In genomic region chr16:83676056-83676455, GRCh38 we compare ENCODE assay signal across 15 cellular contexts.
A peak's percentile ranks its signal among the peaks of the same experiment; 100 is the strongest.
DNase-seq lines count a peak whose midpoint lies in the region; ATAC-seq and TF ChIP-seq lines count a peak whose summit lies in the region.
"Had no signal": no experiment of that assay in that cellular context is flagged by ENCODE, and none has a peak within 500 bp of the region (broad histone marks: within the 10 kb centered on the region; RNA-seq: fewer than 3 reads in every experiment).

No MANE protein-coding gene starts in this region.

- no peak for TF ChIP-seq CTCF in brain (conservative IDR thresholded peaks at IDR 0.05)
- no peak for TF ChIP-seq CTCF in glutamatergic neuron (IDR thresholded peaks at IDR 0.05; ENCODE audit: partially characterized antibody, unreplicated experiment)
- TF ChIP-seq CTCF in HFFc6 (IDR thresholded peaks at IDR 0.05), result no peak

- H3K4me1 Mint-ChIP-seq in brain (peaks cover 38% of the 10 kb centered on the region), glutamatergic neuron (ENCODE audit: low read depth, unreplicated experiment) (peaks cover 18% of the 10 kb centered on the region), HFFc6 (ENCODE audit: low read depth) (no peaks in the 10 kb centered on the region)
- H3K4me1 Mint-ChIP-seq: B cell had no signal

- peak; percentile 16 for DNase-seq in Ammon's horn (ENCODE audit: low spot score)
- DNase-seq in NCI-H524 treated with DMSO at 0.1 percent for 48 hours (lab: John Stamatoyannopoulos, UW), result peak; percentile 4
- DNase-seq in glutamatergic neuron, result peak; percentile 27
- DNase-seq in midbrain (lab: John Stamatoyannopoulos, UW), result no peak
- no peak for DNase-seq in HFFc6
- DNase-seq: 8988T; Calu3; CD8-positive, alpha-beta T cell; DMS79 treated with DMSO at 0.1 percent for 48 hours; IMR-90 had no signal

- no peak for ATAC-seq in HG03520 (IDR thresholded peaks at IDR 0.05; ENCODE audit: unreplicated experiment)
- no peak for ATAC-seq in activated CD4-positive, CD25-positive, alpha-beta regulatory T cell treated with anti-CD3 and anti-CD28 coated beads, Interleukin-2, amount 50 U/mL, for 24 hours
- ATAC-seq: CD8-positive, alpha-beta T cell; GM12878 had no signal

- H3K9me3 Mint-ChIP-seq in brain (peaks cover 0 to 7% (median 6%) of the 10 kb centered on the region in 5 experiments), glutamatergic neuron (ENCODE audit: unreplicated experiment) (peaks cover 8% of the 10 kb centered on the region), HFFc6 (peaks cover 22% of the 10 kb centered on the region)
- H3K9me3 Mint-ChIP-seq: CD8-positive, alpha-beta T cell had no signal

- H3K27ac Mint-ChIP-seq in brain (peak overlapping the region in 3 of 5 experiments; percentile 8 to 64 (median 19)), glutamatergic neuron (ENCODE audit: unreplicated experiment) (peak overlapping the region; percentile 94), HFFc6 (no peak overlapping the region)
- H3K27ac Mint-ChIP-seq: B cell; CD8-positive, alpha-beta T cell had no signal

- H3K36me3 Mint-ChIP-seq in brain (peaks cover 7% of the 10 kb centered on the region), glutamatergic neuron (ENCODE audit: unreplicated experiment) (peaks cover 6% of the 10 kb centered on the region), HFFc6 (ENCODE audit: low read depth) (no peaks in the 10 kb centered on the region)
- H3K36me3 Mint-ChIP-seq: CD8-positive, alpha-beta T cell had no signal

- H3K4me3 Mint-ChIP-seq in brain (no peak overlapping the region), glutamatergic neuron (ENCODE audit: unreplicated experiment) (peak overlapping the region; percentile 58), HFFc6 (no peak overlapping the region)
- H3K4me3 Mint-ChIP-seq: B cell; CD8-positive, alpha-beta T cell had no signal

- peaks cover 8% of the 10 kb centered on the region for H3K27me3 Mint-ChIP-seq in brain
- peaks cover 12% of the 10 kb centered on the region for H3K27me3 Mint-ChIP-seq in glutamatergic neuron (ENCODE audit: unreplicated experiment)
- H3K27me3 Mint-ChIP-seq in HFFc6 (ENCODE audit: insufficient read depth), result peaks cover 2% of the 10 kb centered on the region; the same call in 1 of the 2 replicates

Comparison
In these comparisons a context has a peak if more than half of its experiments do, and no peak if none do; other contexts are left out.
1. DNase-seq: peak in Ammon's horn (single experiment), NCI-H524 treated with DMSO at 0.1 percent for 48 hours (single experiment) and glutamatergic neuron (single experiment); none in midbrain (single experiment) and HFFc6 (single experiment).